ENCODE assay signal across 1 cellular context in genomic region chr5:67983251-67983941, GRCh38.
A peak's percentile ranks its signal among the peaks of the same experiment; 100 is the strongest.
TF ChIP-seq lines count a peak whose summit lies in the region.

No MANE protein-coding gene starts in this region.

TF ChIP-seq in HEK293, 187 proteins besides CTCF, POLR2A, EP300 and RAD21 (continued from another document):
- TF ChIP-seq ZBTB44 (tag by site-specific recombination; IDR thresholded peaks at IDR 0.05) = no peak
- TF ChIP-seq ZNF2 (tag by site-specific recombination; IDR thresholded peaks at IDR 0.05) = 0 out of 2 replicates have a peak, but pooled peaks have one; percentile 20
- no peak for TF ChIP-seq ELK4 (IDR thresholded peaks at IDR 0.05; ENCODE audit: borderline replicate concordance, low read depth, low read length)
- no peak for TF ChIP-seq ZNF558 (tag by site-specific recombination; IDR thresholded peaks at IDR 0.05)
- TF ChIP-seq ZNF24 (tag by site-specific recombination; IDR thresholded peaks at IDR 0.05) = peak; percentile 67; the same call in 1 of the 2 replicates
- peak; percentile 63; the same call in 1 of the 2 replicates for TF ChIP-seq BCL6B (tag by site-specific recombination; IDR thresholded peaks at IDR 0.05)
- peak; percentile 88 for TF ChIP-seq PRDM6 (tag by site-specific recombination; IDR thresholded peaks at IDR 0.05)
- peak; percentile 87 for TF ChIP-seq ZEB2 (tag by site-specific recombination; IDR thresholded peaks at IDR 0.05)
- no peak for TF ChIP-seq ZBTB6 (tag by site-specific recombination; IDR thresholded peaks at IDR 0.05)
- 0 out of 2 replicates have a peak, but pooled peaks have one; percentile 16 for TF ChIP-seq ZNF664 (tag by site-specific recombination; IDR thresholded peaks at IDR 0.05)
- peak; percentile 67 for TF ChIP-seq IKZF3 (tag by site-specific recombination; IDR thresholded peaks at IDR 0.05)
- TF ChIP-seq HIC1 (tag by site-specific recombination; IDR thresholded peaks at IDR 0.05) = peak; percentile 91
- 0 out of 2 replicates have a peak, but pooled peaks have one; percentile 19 for TF ChIP-seq PATZ1 (tag by site-specific recombination; IDR thresholded peaks at IDR 0.05)
- TF ChIP-seq ZNF510 (tag by site-specific recombination; IDR thresholded peaks at IDR 0.05; ENCODE audit: insufficient replicate concordance) = peak; percentile 48
- TF ChIP-seq PRDM1 (tag by site-specific recombination; IDR thresholded peaks at IDR 0.05) = peak; percentile 38; the same call in 1 of the 2 replicates
- TF ChIP-seq ZNF302 (tag by site-specific recombination; IDR thresholded peaks at IDR 0.05; ENCODE audit: low read depth) = no peak
- TF ChIP-seq ZNF394 (tag by site-specific recombination; IDR thresholded peaks at IDR 0.05; ENCODE audit: borderline replicate concordance) = peak; percentile 48
- peak; percentile 65; the same call in 1 of the 2 replicates for TF ChIP-seq ZNF843 (tag by site-specific recombination; IDR thresholded peaks at IDR 0.05)
- TF ChIP-seq OSR2 (tag by site-specific recombination; IDR thresholded peaks at IDR 0.05) = peak; percentile 73; the same call in 1 of the 2 replicates
- TF ChIP-seq ATF2 (tag by site-specific recombination; IDR thresholded peaks at IDR 0.05; ENCODE audit: low read depth) = 0 out of 2 replicates have a peak, but pooled peaks have one; percentile 5
- no peak for TF ChIP-seq KLF7 (tag by site-specific recombination; IDR thresholded peaks at IDR 0.05; ENCODE audit: borderline replicate concordance)
- no peak for TF ChIP-seq ZNF610 (tag by site-specific recombination; IDR thresholded peaks at IDR 0.05; ENCODE audit: borderline replicate concordance)
- 0 out of 2 replicates have a peak, but pooled peaks have one; percentile 30 for TF ChIP-seq ZNF626 (tag by site-specific recombination; IDR thresholded peaks at IDR 0.05)
- no peak for TF ChIP-seq ZBTB48 (tag by site-specific recombination; IDR thresholded peaks at IDR 0.05)
- TF ChIP-seq BCL11A (tag by site-specific recombination; IDR thresholded peaks at IDR 0.05; ENCODE audit: low read depth) = no peak
- 0 out of 2 replicates have a peak, but pooled peaks have one; percentile 39 for TF ChIP-seq ZNF561 (tag by site-specific recombination; IDR thresholded peaks at IDR 0.05; ENCODE audit: borderline replicate concordance)
- peak; percentile 62 for TF ChIP-seq ZIC2 (tag by site-specific recombination; IDR thresholded peaks at IDR 0.05)
- TF ChIP-seq ZNF184 (tag by site-specific recombination; IDR thresholded peaks at IDR 0.05) = peak; percentile 77; the same call in 1 of the 2 replicates
- no peak for TF ChIP-seq ZNF548 (tag by site-specific recombination; IDR thresholded peaks at IDR 0.05)
- TF ChIP-seq ZNF366 (tag by site-specific recombination; conservative IDR thresholded peaks at IDR 0.05) = peak; percentile 88
- no peak for TF ChIP-seq ZNF670 (tag by site-specific recombination; IDR thresholded peaks at IDR 0.05; ENCODE audit: low read depth)
- 0 out of 2 replicates have a peak, but pooled peaks have one; percentile 26 for TF ChIP-seq ZBTB17 (tag by site-specific recombination; IDR thresholded peaks at IDR 0.05)
- TF ChIP-seq ZNF416 (tag by site-specific recombination; IDR thresholded peaks at IDR 0.05) = no peak
- TF ChIP-seq ZNF660 (tag by site-specific recombination; IDR thresholded peaks at IDR 0.05) = peak; percentile 94
- peak; percentile 76 for TF ChIP-seq TSHZ1 (tag by site-specific recombination; IDR thresholded peaks at IDR 0.05; ENCODE audit: borderline replicate concordance)
TF ChIP-seq in HEK293: peak in this region for 31.
